36 cellular contexts compared by ENCODE assay signal in genomic region chr10:85429126-85429525, GRCh38.
"Had no signal": no experiment of that assay in that cellular context is flagged by ENCODE, and none has a peak within 500 bp of the region (broad histone marks: within the 10 kb centered on the region; RNA-seq: fewer than 3 reads in every experiment).

No MANE protein-coding gene starts in this region.

- H3K4me1 Mint-ChIP-seq: activated B cell treated with CpG ODN at 0.5 μM for 24 hours; activated CD4-positive, alpha-beta T cell treated with anti-CD3 and anti-CD28 coated beads, Interleukin-2, amount 10 ng/mL, durations not matched to agents 24 days and 14 days; activated naive CD8-positive, alpha-beta T cell treated with anti-CD3 and anti-CD28 coated beads for 36 hours; activated T-helper 17 cell treated with anti-CD3 and anti-CD28 coated beads, Interleukin-2, amount 50 U/mL, for 72 hours had no signal

- H3K36me3 Mint-ChIP-seq: activated CD4-positive, alpha-beta memory T cell treated with anti-CD3 and anti-CD28 coated beads for 36 hours; activated naive CD4-positive, alpha-beta T cell treated with anti-CD3 and anti-CD28 coated beads, Interleukin-2, amount 50 U/mL, for 72 hours; activated naive CD8-positive, alpha-beta T cell treated with anti-CD3 and anti-CD28 coated beads for 36 hours had no signal

- H3K27me3 ChIP-seq: adrenal gland, body of pancreas, brain microvascular endothelial cell had no signal

- H3K27ac ChIP-seq: adrenal gland, body of pancreas, brain microvascular endothelial cell, VCaP had no signal

- H3K4me3 Mint-ChIP-seq: activated B cell treated with CpG ODN at 0.5 μM for 24 hours; activated CD4-positive, alpha-beta memory T cell treated with anti-CD3 and anti-CD28 coated beads for 36 hours; activated CD4-positive, alpha-beta T cell treated with anti-CD3 and anti-CD28 coated beads, Interleukin-2, amount 10 ng/mL, durations not matched to agents 24 days and 14 days; activated CD8-positive, alpha-beta T cell treated with anti-CD3 and anti-CD28 coated beads for 36 hours; activated naive CD4-positive, alpha-beta T cell treated with anti-CD3 and anti-CD28 coated beads for 36 hours; activated naive CD8-positive, alpha-beta T cell treated with anti-CD3 and anti-CD28 coated beads for 36 hours; activated T-cell treated with anti-CD3 and anti-CD28 coated beads, Interleukin-2, amount 50 U/mL, for 4 hours; activated T-cell treated with anti-CD3 and anti-CD28 coated beads, Interleukin-2, amount 50 U/mL, for 72 hours; activated T-helper 1 cell treated with anti-CD3 and anti-CD28 coated beads, Interleukin-12 subunit alpha, Interleukin-12 subunit beta, Interleukin-2, Interleukin-4 antibody, amounts not matched to agents 30 ng/mL and 10 ng/mL and 1 ng/mL, durations not matched to agents 14 hours and 24 hours and 36 hours; activated T-helper 17 cell treated with anti-CD3 and anti-CD28 coated beads, Interleukin-2, amount 50 U/mL, for 72 hours; T-helper 1 cell treated with Interleukin-12 subunit alpha and Interleukin-12 subunit beta and Interleukin-4 antibody, amounts not matched to agents 30 μg/mL and 1 μg/mL, for 36 hours; T-helper 2 cell treated with Interferon-gamma antibody and Interleukin-4, amounts not matched to agents 5 μg/mL and 100 μg/mL, for 36 hours had no signal

- DNase-seq: activated B cell treated with CpG ODN at 0.5 μM for 24 hours; activated CD4-positive, alpha-beta memory T cell treated with anti-CD3 and anti-CD28 coated beads for 36 hours; activated CD4-positive, alpha-beta T cell treated with anti-CD3 and anti-CD28 coated beads for 4 hours; activated CD4-positive, alpha-beta T cell treated with anti-CD3 and anti-CD28 coated beads, Interleukin-2, amount 10 ng/mL, durations not matched to agents 24 days and 14 days; activated CD4-positive, alpha-beta T cell treated with anti-CD3 and anti-CD28 coated beads, Interleukin-2, amount 50 U/mL, for 1 hour; activated CD4-positive, alpha-beta T cell treated with anti-CD3 and anti-CD28 coated beads, Interleukin-2, amount 50 U/mL, for 4 hours; activated CD4-positive, CD25-positive, alpha-beta regulatory T cell treated with anti-CD3 and anti-CD28 coated beads, Interleukin-2, amount 50 U/mL, for 72 hours; activated CD8-positive, alpha-beta memory T cell treated with anti-CD3 and anti-CD28 coated beads, Interleukin-2, amount 50 U/mL, for 4 hours; activated CD8-positive, alpha-beta T cell treated with anti-CD3 and anti-CD28 coated beads for 36 hours; activated effector memory CD4-positive, alpha-beta T cell treated with anti-CD3 and anti-CD28 coated beads, Interleukin-2, amount 50 U/mL, for 16 hours; activated gamma-delta T cell treated with Interleukin-2 at 50 U/mL for 16 hours; activated naive CD4-positive, alpha-beta T cell; activated naive CD4-positive, alpha-beta T cell treated with anti-CD3 and anti-CD28 coated beads for 36 hours; activated naive CD4-positive, alpha-beta T cell treated with anti-CD3 and anti-CD28 coated beads, Interleukin-2, amount 50 U/mL, for 16 hours; activated naive CD8-positive, alpha-beta T cell treated with anti-CD3 and anti-CD28 coated beads for 36 hours; activated T-cell treated with anti-CD3 and anti-CD28 coated beads for 4 hours; activated T-cell treated with anti-CD3 and anti-CD28 coated beads, Interleukin-2, amount 50 U/mL, for 1 hour; activated T-cell treated with anti-CD3 and anti-CD28 coated beads, Interleukin-2, amount 50 U/mL, for 4 hours; activated T-cell treated with anti-CD3 and anti-CD28 coated beads, Interleukin-2, amount 50 U/mL, for 72 hours; adrenal gland; amniotic stem cell; aorta; body of pancreas; brain microvascular endothelial cell; central memory CD4-positive, alpha-beta T cell; T-helper 1 cell; T-helper 2 cell; T-helper 9 cell had no signal

- H3K4me3 ChIP-seq: adrenal gland, body of pancreas had no signal

- FAIRE-seq: astrocyte, TTC549 had no signal

- H3K9me3 Mint-ChIP-seq: activated B cell treated with CpG ODN at 0.5 μM for 24 hours; activated CD4-positive, alpha-beta memory T cell treated with anti-CD3 and anti-CD28 coated beads for 36 hours; activated CD4-positive, alpha-beta T cell treated with anti-CD3 and anti-CD28 coated beads, Interleukin-2, amount 10 ng/mL, durations not matched to agents 24 days and 14 days; activated CD8-positive, alpha-beta T cell treated with anti-CD3 and anti-CD28 coated beads for 36 hours; activated naive CD4-positive, alpha-beta T cell treated with anti-CD3 and anti-CD28 coated beads, Interleukin-2, amount 50 U/mL, for 72 hours; activated naive CD8-positive, alpha-beta T cell treated with anti-CD3 and anti-CD28 coated beads for 36 hours; activated T-cell treated with anti-CD3 and anti-CD28 coated beads, Interleukin-2, amount 50 U/mL, for 4 hours; activated T-cell treated with anti-CD3 and anti-CD28 coated beads, Interleukin-2, amount 50 U/mL, for 72 hours; activated T-helper 1 cell treated with anti-CD3 and anti-CD28 coated beads, Interleukin-12 subunit alpha, Interleukin-12 subunit beta, Interleukin-2, Interleukin-4 antibody, amounts not matched to agents 30 ng/mL and 10 ng/mL and 1 ng/mL, durations not matched to agents 14 hours and 24 hours and 36 hours; activated T-helper 17 cell treated with anti-CD3 and anti-CD28 coated beads, Interleukin-2, amount 50 U/mL, for 72 hours; T-helper 1 cell treated with Interleukin-12 subunit alpha and Interleukin-12 subunit beta and Interleukin-4 antibody, amounts not matched to agents 30 μg/mL and 1 μg/mL, for 36 hours; T-helper 2 cell treated with Interferon-gamma antibody and Interleukin-4, amounts not matched to agents 5 μg/mL and 100 μg/mL, for 36 hours had no signal

- H3K27ac Mint-ChIP-seq: activated B cell treated with CpG ODN at 0.5 μM for 24 hours; activated CD4-positive, alpha-beta memory T cell treated with anti-CD3 and anti-CD28 coated beads for 36 hours; activated CD4-positive, alpha-beta T cell treated with anti-CD3 and anti-CD28 coated beads, Interleukin-2, amount 10 ng/mL, durations not matched to agents 24 days and 14 days; activated CD8-positive, alpha-beta T cell treated with anti-CD3 and anti-CD28 coated beads for 36 hours; activated naive CD4-positive, alpha-beta T cell treated with anti-CD3 and anti-CD28 coated beads for 36 hours; activated naive CD4-positive, alpha-beta T cell treated with anti-CD3 and anti-CD28 coated beads, Interleukin-2, amount 50 U/mL, for 72 hours; activated naive CD8-positive, alpha-beta T cell treated with anti-CD3 and anti-CD28 coated beads for 36 hours; activated T-cell treated with anti-CD3 and anti-CD28 coated beads, Interleukin-2, amount 50 U/mL, for 72 hours; activated T-helper 1 cell treated with anti-CD3 and anti-CD28 coated beads, Interleukin-12 subunit alpha, Interleukin-12 subunit beta, Interleukin-2, Interleukin-4 antibody, amounts not matched to agents 30 ng/mL and 10 ng/mL and 1 ng/mL, durations not matched to agents 14 hours and 24 hours and 36 hours; activated T-helper 17 cell treated with anti-CD3 and anti-CD28 coated beads, Interleukin-2, amount 50 U/mL, for 72 hours; T-helper 1 cell treated with Interleukin-12 subunit alpha and Interleukin-12 subunit beta and Interleukin-4 antibody, amounts not matched to agents 30 μg/mL and 1 μg/mL, for 36 hours; T-helper 2 cell treated with Interferon-gamma antibody and Interleukin-4, amounts not matched to agents 5 μg/mL and 100 μg/mL, for 36 hours had no signal

- H3K27me3 Mint-ChIP-seq: activated CD4-positive, alpha-beta memory T cell treated with anti-CD3 and anti-CD28 coated beads for 36 hours; activated CD4-positive, alpha-beta T cell treated with anti-CD3 and anti-CD28 coated beads, Interleukin-2, amount 10 ng/mL, durations not matched to agents 24 days and 14 days; activated CD8-positive, alpha-beta T cell treated with anti-CD3 and anti-CD28 coated beads for 36 hours had no signal

- H3K9me3 ChIP-seq: adrenal gland, body of pancreas had no signal

- H3K36me3 ChIP-seq: adrenal gland, brain microvascular endothelial cell had no signal

- ATAC-seq: activated CD8-positive, alpha-beta T cell treated with anti-CD3 and anti-CD28 coated beads for 36 hours; activated naive CD4-positive, alpha-beta T cell treated with anti-CD3 and anti-CD28 coated beads, Interleukin-2, amount 50 U/mL, for 72 hours; activated T-cell treated with anti-CD3 and anti-CD28 coated beads, Interleukin-2, amount 50 U/mL, for 4 hours; activated T-cell treated with anti-CD3 and anti-CD28 coated beads, Interleukin-2, amount 50 U/mL, for 72 hours; activated T-helper 17 cell treated with anti-CD3 and anti-CD28 coated beads, Interleukin-2, amount 50 U/mL, for 72 hours; body of pancreas had no signal

- H3K4me1 ChIP-seq: adrenal gland, body of pancreas had no signal
